10 cellular contexts compared by ENCODE assay signal in genomic region chr22:29782061-29782845, GRCh38. TPM values are rescaled to one million over a fixed set of nuclear protein-coding genes. Genes with fewer than 3 reads are reported as not detected.
A peak's percentile ranks its signal among the peaks of the same experiment; 100 is the strongest.
DNase-seq lines count a peak whose midpoint lies in the region; ATAC-seq and TF ChIP-seq lines count a peak whose summit lies in the region.
"Had no signal": no experiment of that assay in that cellular context is flagged by ENCODE, and none has a peak within 500 bp of the region (broad histone marks: within the 10 kb centered on the region; RNA-seq: fewer than 3 reads in every experiment).

No MANE protein-coding gene starts in this region.

- no peak for TF ChIP-seq CTCF in Panc1 (IDR thresholded peaks at IDR 0.05)
- TF ChIP-seq CTCF in tibial artery (IDR thresholded peaks at IDR 0.05): no peak

- POLR2A ChIA-PET in Panc1 (lab: Charles Lee): no interaction called here

- H3K9me3 ChIP-seq in Panc1 (ENCODE audit: control insufficient read depth, insufficient read depth, low read depth, low read length) (no peaks in the 10 kb centered on the region), tibial artery (no peaks in the 10 kb centered on the region)

- no peaks in the 10 kb centered on the region for H3K27me3 ChIP-seq in Panc1 (ENCODE audit: control insufficient read depth, insufficient read depth, low read length)
- no peaks in the 10 kb centered on the region for H3K27me3 ChIP-seq in tibial artery

- H3K27ac ChIP-seq in Panc1 (ENCODE audit: low read length) (no peak overlapping the region), tibial artery (peak overlapping the region; percentile 41 to 48)

- CTCF ChIA-PET in Panc1 (lab: Charles Lee): no interaction called here

- no peak overlapping the region for H3K4me3 ChIP-seq in Panc1 (ENCODE audit: low read depth in 2 of 2, low read length in 2 of 2)
- H3K4me3 ChIP-seq in tibial artery: no peak overlapping the region

- DNase-seq in Panc1 (ENCODE audit: low read depth, low spot score) (no peak), mucosa of gallbladder (ENCODE audit: low spot score) (peak; percentile 89), tibial artery (peak in 1 of 2 donors; percentile 74)
- DNase-seq in NK-92 treated with Interleukin-12 subunit alpha and Interleukin-12 subunit beta, amount 100 ng/mL, for 24 hours (lab: John Stamatoyannopoulos, UW): no peak
- no peak for DNase-seq in activated CD4-positive, CD25-positive, alpha-beta regulatory T cell (lab: John Stamatoyannopoulos, UW)
- DNase-seq: activated naive CD4-positive, alpha-beta T cell treated with anti-CD3 and anti-CD28 coated beads for 36 hours; stimulated activated CD4-positive, alpha-beta T cell treated with anti-CD3 and anti-CD28 coated beads, Interleukin-2, amount 100 ng/mL, for 24 hours had no signal

- ATAC-seq in Panc1 (0 out of 2 replicates have a peak, but pooled peaks have one; percentile 36), esophagus mucosa (peak; percentile 93), HG03196 (IDR thresholded peaks at IDR 0.05; ENCODE audit: unreplicated experiment) (no peak), GM21528 (IDR thresholded peaks at IDR 0.05; ENCODE audit: low FRiP score, unreplicated experiment) (no peak)

- in situ Hi-C loops in Panc1 (cut with HindIII; ENCODE audit: low pct_unique_long_range_greater_than_20kb, low sequenced_read_pairs): no loop called here

- no TSS peak for BruUV-seq in Panc1 (replicated peaks; lab: Mats Ljungman, UMichigan)

- H3K36me3 ChIP-seq in Panc1 (ENCODE audit: control insufficient read depth, insufficient read depth, low read length) (no peaks in the 10 kb centered on the region), tibial artery (peaks cover 0 to 2% (median 0%) of the 10 kb centered on the region in 3 donors)

- H3K4me1 ChIP-seq in Panc1 (ENCODE audit: control insufficient read depth, insufficient read depth, low read length) (peaks cover 12% of the 10 kb centered on the region), tibial artery (peaks cover 0 to 28% (median 15%) of the 10 kb centered on the region in 4 donors)

- intact Hi-C loops in Panc1 (cut with micrococcal nuclease; ENCODE audit: unreplicated experiment) (no loop called here), tibial artery (cut with DNase I; ENCODE audit: low total_unique reads) (loop anchor here (10.0 kb wide), 1 partner anchor 223 kb away; no protein-coding TSS in a partner anchor)

RNA-seq across cellular contexts. Expression of gene UQCR10, which starts 15.1 kb away (rescaled TPM):
- total RNA-seq in Panc1 (2021; ENCODE audit: unreplicated experiment) (93.7 TPM), esophagus mucosa (96.0 TPM), mucosa of gallbladder (106 TPM)
- 172 TPM for polyA plus RNA-seq in Panc1 (2012; ENCODE audit: insufficient read length)

RNA-seq across cellular contexts. Expression of gene ZMAT5, which starts 15.4 kb away (rescaled TPM):
- 22.4 TPM for total RNA-seq in Panc1 (2021; ENCODE audit: unreplicated experiment)
- polyA plus RNA-seq in Panc1 (2012; ENCODE audit: insufficient read length): 30.5 TPM
- 21.1 TPM for total RNA-seq in esophagus mucosa
- total RNA-seq in mucosa of gallbladder: 18.7 TPM

RNA-seq across cellular contexts. Expression of gene ASCC2, which starts 55.8 kb away (rescaled TPM):
- total RNA-seq in Panc1 (2021; ENCODE audit: unreplicated experiment): 52.0 TPM
- polyA plus RNA-seq in Panc1 (2012; ENCODE audit: insufficient read length): 64.3 TPM
- total RNA-seq in esophagus mucosa: 58.6 TPM
- total RNA-seq in mucosa of gallbladder: 60.7 TPM

Comparison
In these comparisons a context has a peak if more than half of its experiments do, and no peak if none do; other contexts are left out.
1. ATAC-seq: peak in Panc1 (single experiment) and esophagus mucosa (single experiment); none in HG03196 (single experiment) and GM21528 (single experiment).